13 cellular contexts compared by ENCODE assay signal in the genomic region with DNA sequence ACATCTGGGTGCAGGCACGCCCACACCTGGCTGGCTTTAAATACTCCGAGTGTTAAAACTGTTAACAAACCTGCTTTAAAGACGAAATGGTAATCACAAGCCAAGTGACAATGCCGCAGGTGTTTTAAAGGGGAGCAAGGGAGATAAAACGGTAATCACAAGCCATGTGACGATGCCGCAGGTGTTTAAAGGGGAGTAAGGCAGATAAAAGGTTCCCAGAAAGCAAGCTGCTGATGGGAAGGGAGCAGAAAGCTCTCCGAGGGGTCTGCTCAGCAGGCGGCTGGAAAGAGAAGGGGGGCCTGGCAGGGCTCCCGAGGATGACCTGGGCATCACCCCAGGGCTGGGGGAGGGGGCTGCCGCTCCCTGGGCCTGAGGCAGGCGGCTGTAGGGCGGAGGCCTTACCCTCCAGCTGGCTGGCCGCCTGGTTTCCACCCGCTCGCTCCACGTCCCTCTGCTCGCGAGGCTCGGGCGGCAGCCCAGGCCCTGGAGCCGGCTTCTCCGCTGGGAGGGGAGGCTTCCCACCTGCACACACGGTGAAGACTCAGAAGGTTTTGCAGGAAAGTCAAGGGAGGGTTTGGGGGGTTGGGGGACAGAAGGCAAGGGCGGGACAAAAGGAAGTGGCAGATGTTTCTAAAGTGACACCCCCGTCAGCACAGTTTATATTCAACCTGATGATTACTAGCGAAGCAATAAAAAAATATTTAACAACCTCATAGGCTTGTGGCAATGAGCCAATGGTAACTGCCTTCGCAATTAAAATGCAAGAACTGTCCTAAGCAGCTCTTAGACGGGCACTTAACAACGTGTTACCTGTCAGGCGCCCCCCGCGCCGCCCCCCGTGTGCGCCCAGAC. TPM values are rescaled to one million over a fixed set of nuclear protein-coding genes. Genes with fewer than 3 reads are reported as not detected.
DNase-seq lines count a peak whose midpoint lies in the region; TF ChIP-seq lines count a peak whose summit lies in the region.
"Had no signal": no experiment of that assay in that cellular context is flagged by ENCODE, and none has a peak within 500 bp of the region (broad histone marks: within the 10 kb centered on the region; RNA-seq: fewer than 3 reads in every experiment).

No MANE protein-coding gene starts in this region.

- H4K20me1 ChIP-seq in BLaER1 treated with 17β-estradiol and CSF1 and Interleukin-3, amounts not matched to agents 10 nM and 100 nM = peaks cover 47 to 91% (median 69%) of the 10 kb centered on the region in 11 experiments; a peak in 21 of 22 replicates
- no peaks in the 10 kb centered on the region for H4K20me1 ChIP-seq in hepatocyte (ENCODE audit: insufficient read depth, poor library complexity, severe bottlenecking)

- H3K27ac ChIP-seq in BLaER1 treated with 17β-estradiol and CSF1 and Interleukin-3, amounts not matched to agents 10 nM and 100 nM = no peak overlapping the region
- H3K27ac ChIP-seq in hepatocyte = no peak overlapping the region
- H3K27ac ChIP-seq: GM23248, SJCRH30, upper lobe of left lung had no signal

- H3K27me3 ChIP-seq in BLaER1 treated with 17β-estradiol and CSF1 and Interleukin-3, amounts not matched to agents 10 nM and 100 nM = peaks cover 0 to 3% (median 0%) of the 10 kb centered on the region in 11 experiments; a peak in 2 of 22 replicates
- H3K27me3 ChIP-seq in hepatocyte (no peaks in the 10 kb centered on the region), HAP-1 (ENCODE audit: low read depth) (no peaks in the 10 kb centered on the region)
- H3K27me3 ChIP-seq: body of pancreas, SJCRH30, upper lobe of left lung had no signal

- H3K79me2 ChIP-seq in hepatocyte = peaks cover 6% of the 10 kb centered on the region

- in situ Hi-C loops in HAP-1 (cut with MboI; ENCODE audit: low sequenced_read_pairs) = no loop called here

- peak; percentile 80 for DNase-seq in NAMALWA (ENCODE audit: low spot score)
- DNase-seq in NCI-H345 treated with DMSO at 0.1 percent for 48 hours (lab: John Stamatoyannopoulos, UW; ENCODE audit: unreplicated experiment) = peak; percentile 97
- DNase-seq in cerebellum (ENCODE audit: low spot score) = peak; percentile 39
- no peak for DNase-seq in hepatocyte (ENCODE audit: low spot score)
- no peak for DNase-seq in D341Med (ENCODE audit: low spot score)
- no peak for DNase-seq in GM19238 (ENCODE audit: insufficient read length, low spot score)
- no peak for DNase-seq in HAP-1 (ENCODE audit: low spot score in 2 of 2)
- DNase-seq: activated T-cell treated with anti-CD3 and anti-CD28 coated beads, Interleukin-2, amount 50 U/mL, for 48 hours; GM23248; SJCRH30 had no signal

- H3K4me3 ChIP-seq in BLaER1 treated with 17β-estradiol and CSF1 and Interleukin-3, amounts not matched to agents 10 nM and 100 nM = no peak overlapping the region
- H3K4me3 ChIP-seq in hepatocyte (no peak overlapping the region), HAP-1 (no peak overlapping the region)
- H3K4me3 ChIP-seq: body of pancreas, GM23248, SJCRH30, upper lobe of left lung had no signal

- peak overlapping the region in 6 of 11 experiments; percentile 15 to 57 (median 26); a peak in 6 of 22 replicates for H3K9ac ChIP-seq in BLaER1 treated with 17β-estradiol and CSF1 and Interleukin-3, amounts not matched to agents 10 nM and 100 nM
- H3K9ac ChIP-seq: GM23248 had no signal

- no peaks in the 10 kb centered on the region for H3K9me2 ChIP-seq in hepatocyte (replicated peaks; ENCODE audit: insufficient read depth)

- peaks cover 0 to 10% (median 0%) of the 10 kb centered on the region in 11 experiments; a peak in 6 of 22 replicates for H3K9me3 ChIP-seq in BLaER1 treated with 17β-estradiol and CSF1 and Interleukin-3, amounts not matched to agents 10 nM and 100 nM (replicated peaks in 1 of 11)
- H3K9me3 ChIP-seq in hepatocyte (ENCODE audit: low read depth) (no peaks in the 10 kb centered on the region), HAP-1 (no peaks in the 10 kb centered on the region)
- H3K9me3 ChIP-seq: body of pancreas, SJCRH30, upper lobe of left lung had no signal

- H3K4me1 ChIP-seq in BLaER1 treated with 17β-estradiol and CSF1 and Interleukin-3, amounts not matched to agents 10 nM and 100 nM = peaks cover 19 to 66% (median 55%) of the 10 kb centered on the region in 10 experiments
- H3K4me1 ChIP-seq in hepatocyte (ENCODE audit: insufficient read depth) (peaks cover 12% of the 10 kb centered on the region), HAP-1 (no peaks in the 10 kb centered on the region; the same call in 1 of the 2 replicates)

- peaks cover 12 to 46% (median 40%) of the 10 kb centered on the region in 11 experiments for H3K36me3 ChIP-seq in BLaER1 treated with 17β-estradiol and CSF1 and Interleukin-3, amounts not matched to agents 10 nM and 100 nM
- H3K36me3 ChIP-seq in hepatocyte (replicated peaks; ENCODE audit: insufficient read depth, low read depth) (no peaks in the 10 kb centered on the region), HAP-1 (replicated peaks) (peaks cover 26% of the 10 kb centered on the region)

- H3K4me2 ChIP-seq in BLaER1 treated with 17β-estradiol and CSF1 and Interleukin-3, amounts not matched to agents 10 nM and 100 nM = peak overlapping the region in 9 of 11 experiments; percentile 35 to 77 (median 64); a peak in 16 of 22 replicates
- no peak overlapping the region for H3K4me2 ChIP-seq in hepatocyte

- 85% methylated on average over 35 of the region's 36 CpGs for WGBS in hepatocyte (ENCODE audit: low lambda C conversion rate, missing lambda C conversion rate)

- TF ChIP-seq CTCF in hepatocyte (IDR thresholded peaks at IDR 0.05; ENCODE audit: poor library complexity) = no peak

- H2AFZ ChIP-seq in hepatocyte = no peak overlapping the region
- H2AFZ ChIP-seq: GM23248 had no signal

RNA-seq across cellular contexts. Expression of gene NDUFAF8, which starts 12.2 kb away (rescaled TPM):
- total RNA-seq in cerebellum = 15.7 TPM
- 22.0 and 25.8 TPM in 2 replicates for total RNA-seq in hepatocyte
- 99.8 and 106 TPM in 2 replicates for polyA plus RNA-seq in hepatocyte

RNA-seq across cellular contexts. Expression of gene TEPSIN, which starts 12.5 kb away (rescaled TPM):
- total RNA-seq in cerebellum = 9.8 TPM
- total RNA-seq in hepatocyte = 13.7 and 34.1 TPM in 2 replicates
- 44.3 and 59.2 TPM in 2 replicates for polyA plus RNA-seq in hepatocyte

RNA-seq across cellular contexts. Expression of gene CEP131, which starts 28.6 kb away (rescaled TPM):
- 13.3 TPM for total RNA-seq in cerebellum
- 7.3 and 8.8 TPM in 2 replicates for total RNA-seq in hepatocyte
- 10.1 and 14.7 TPM in 2 replicates for polyA plus RNA-seq in hepatocyte

RNA-seq across cellular contexts. Expression of gene SLC38A10, which starts 43.8 kb away (rescaled TPM):
- total RNA-seq in cerebellum (20.4 TPM), hepatocyte (71.3 and 91.4 TPM in 2 replicates)
- polyA plus RNA-seq in hepatocyte = 123 and 124 TPM in 2 replicates

Comparison
In these comparisons a context has a peak if more than half of its experiments do, and no peak if none do; other contexts are left out.
1. DNase-seq: peak in NAMALWA (single experiment), NCI-H345 treated with DMSO at 0.1 percent for 48 hours (single experiment) and cerebellum (single experiment); none in hepatocyte (single experiment), D341Med (single experiment), GM19238 (single experiment) and HAP-1 (0 of 2).